18 cellular contexts compared by ENCODE assay signal in genomic region chr9:83669067-83669466, GRCh38. TPM values are rescaled to one million over a fixed set of nuclear protein-coding genes. Genes with fewer than 3 reads are reported as not detected.
A peak's percentile ranks its signal among the peaks of the same experiment; 100 is the strongest.
DNase-seq lines count a peak whose midpoint lies in the region; ATAC-seq, FAIRE-seq and TF ChIP-seq lines count a peak whose summit lies in the region.
"Had no signal": no experiment of that assay in that cellular context is flagged by ENCODE, and none has a peak within 500 bp of the region (broad histone marks: within the 10 kb centered on the region; RNA-seq: fewer than 3 reads in every experiment).

No MANE protein-coding gene starts in this region.

- H3K36me3 Mint-ChIP-seq in activated T-helper 1 cell treated with anti-CD3 and anti-CD28 coated beads, Interleukin-12 subunit alpha, Interleukin-12 subunit beta, Interleukin-2, Interleukin-4 antibody, amounts not matched to agents 30 ng/mL and 10 ng/mL and 1 ng/mL, durations not matched to agents 14 hours and 24 hours and 36 hours (ENCODE audit: low read depth): peaks cover 41% of the 10 kb centered on the region

- no peak for ATAC-seq in GM18858 (IDR thresholded peaks at IDR 0.05; ENCODE audit: unreplicated experiment)
- ATAC-seq: GM23338, HepG2 had no signal

- CTCF ChIA-PET in BJ (lab: Yijun Ruan, JAX): interaction anchor here (1.2 kb wide), 1 partner anchor 21 kb away, joined by 4 read pairs; no protein-coding TSS in a partner anchor

- intact Hi-C loops in activated T-helper 1 cell treated with anti-CD3 and anti-CD28 coated beads, Interleukin-12 subunit alpha, Interleukin-12 subunit beta, Interleukin-2, Interleukin-4 antibody, amounts not matched to agents 30 ng/mL and 10 ng/mL and 1 ng/mL, durations not matched to agents 14 hours and 24 hours and 36 hours (cut with micrococcal nuclease): no loop called here

- no peaks in the 10 kb centered on the region for H3K27me3 ChIP-seq in BJ (ENCODE audit: control insufficient read depth, insufficient read depth, low read length)
- H3K27me3 ChIP-seq in bronchial epithelial cell (ENCODE audit: control insufficient read depth, insufficient read depth, low read length): no peaks in the 10 kb centered on the region
- H3K27me3 ChIP-seq: BLaER1 had no signal

- peaks cover 7% of the 10 kb centered on the region; the same call in 1 of the 2 replicates for H3K36me3 ChIP-seq in BJ (ENCODE audit: control insufficient read depth, insufficient read depth, low read length)
- H3K36me3 ChIP-seq in bronchial epithelial cell (ENCODE audit: control insufficient read depth, insufficient read depth, low read length): peaks cover 8% of the 10 kb centered on the region

- H3K4me3 Mint-ChIP-seq in activated T-helper 1 cell treated with anti-CD3 and anti-CD28 coated beads, Interleukin-12 subunit alpha, Interleukin-12 subunit beta, Interleukin-2, Interleukin-4 antibody, amounts not matched to agents 30 ng/mL and 10 ng/mL and 1 ng/mL, durations not matched to agents 14 hours and 24 hours and 36 hours: no peak overlapping the region
- H3K4me3 Mint-ChIP-seq: CD8-positive, alpha-beta memory T cell; GM23338 had no signal

- 0 out of 2 replicates have a peak, but pooled peaks have one; percentile 13 for TF ChIP-seq CTCF in BJ (IDR thresholded peaks at IDR 0.05; ENCODE audit: insufficient read depth, low read depth, low read length)
- TF ChIP-seq CTCF in bronchial epithelial cell (IDR thresholded peaks at IDR 0.05; ENCODE audit: insufficient read depth, low read length, severe bottlenecking): no peak

- H3K27me3 Mint-ChIP-seq in activated T-helper 1 cell treated with anti-CD3 and anti-CD28 coated beads, Interleukin-12 subunit alpha, Interleukin-12 subunit beta, Interleukin-2, Interleukin-4 antibody, amounts not matched to agents 30 ng/mL and 10 ng/mL and 1 ng/mL, durations not matched to agents 14 hours and 24 hours and 36 hours (ENCODE audit: insufficient read depth): no peaks in the 10 kb centered on the region
- H3K27me3 Mint-ChIP-seq: CD8-positive, alpha-beta memory T cell had no signal

- H3K9me3 Mint-ChIP-seq in activated T-helper 1 cell treated with anti-CD3 and anti-CD28 coated beads, Interleukin-12 subunit alpha, Interleukin-12 subunit beta, Interleukin-2, Interleukin-4 antibody, amounts not matched to agents 30 ng/mL and 10 ng/mL and 1 ng/mL, durations not matched to agents 14 hours and 24 hours and 36 hours: no peaks in the 10 kb centered on the region
- H3K9me3 Mint-ChIP-seq: CD8-positive, alpha-beta memory T cell; GM23338 had no signal

- no peak overlapping the region for H3K4me3 ChIP-seq in BJ (ENCODE audit: low read depth, low read length)
- no peak overlapping the region for H3K4me3 ChIP-seq in bronchial epithelial cell (ENCODE audit: low read depth, low read length)
- H3K4me3 ChIP-seq: BLaER1, GM23338 had no signal

- H3K27ac Mint-ChIP-seq in activated T-helper 1 cell treated with anti-CD3 and anti-CD28 coated beads, Interleukin-12 subunit alpha, Interleukin-12 subunit beta, Interleukin-2, Interleukin-4 antibody, amounts not matched to agents 30 ng/mL and 10 ng/mL and 1 ng/mL, durations not matched to agents 14 hours and 24 hours and 36 hours: no peak overlapping the region
- H3K27ac Mint-ChIP-seq: GM23338 had no signal

- no peak for DNase-seq in BJ (ENCODE audit: low read depth)
- peak; percentile 12 for DNase-seq in NCI-H1048 (lab: John Stamatoyannopoulos, UW)
- peak; percentile 31 for DNase-seq in bronchial epithelial cell (ENCODE audit: low read depth)
- DNase-seq in iris pigment epithelial cell (ENCODE audit: low read depth): peak; percentile 63
- no peak for DNase-seq in NK-92 (lab: John Stamatoyannopoulos, UW; ENCODE audit: unreplicated experiment)
- DNase-seq in NCI-H128 (lab: John Stamatoyannopoulos, UW; ENCODE audit: unreplicated experiment): no peak
- DNase-seq in activated T-helper 1 cell treated with anti-CD3 and anti-CD28 coated beads, Interleukin-12 subunit alpha, Interleukin-12 subunit beta, Interleukin-2, Interleukin-4 antibody, amounts not matched to agents 30 ng/mL and 10 ng/mL and 1 ng/mL, durations not matched to agents 14 hours and 24 hours and 36 hours (ENCODE audit: low spot score): no peak
- DNase-seq: Caco-2; CD8-positive, alpha-beta memory T cell; DND-41; GF-D8; H7 had no signal

- POLR2A ChIA-PET in BJ (lab: Charles Lee): no interaction called here

- H3K4me1 Mint-ChIP-seq in activated T-helper 1 cell treated with anti-CD3 and anti-CD28 coated beads, Interleukin-12 subunit alpha, Interleukin-12 subunit beta, Interleukin-2, Interleukin-4 antibody, amounts not matched to agents 30 ng/mL and 10 ng/mL and 1 ng/mL, durations not matched to agents 14 hours and 24 hours and 36 hours (ENCODE audit: low read depth): peaks cover 16% of the 10 kb centered on the region
- H3K4me1 Mint-ChIP-seq: GM23338 had no signal

- FAIRE-seq in bronchial epithelial cell (lab: Jason Lieb, UNC): no peak
- FAIRE-seq: A204.1, HepG2, HTR-8/SVneo had no signal

RNA-seq across cellular contexts. Expression of gene UBQLN1, which starts 38.7 kb away (rescaled TPM):
- 135 and 154 TPM in 2 replicates for polyA plus RNA-seq in BJ (2011; rRNA removed)
- polyA minus RNA-seq in BJ (2011; rRNA and poly(A)+ RNA removed): 115 and 164 TPM in 2 replicates
- 96.4 and 124 TPM in 2 replicates for total RNA-seq in bronchial epithelial cell
- total RNA-seq in activated T-helper 1 cell treated with anti-CD3 and anti-CD28 coated beads, Interleukin-12 subunit alpha, Interleukin-12 subunit beta, Interleukin-2, Interleukin-4 antibody, amounts not matched to agents 30 ng/mL and 10 ng/mL and 1 ng/mL, durations not matched to agents 14 hours and 24 hours and 36 hours: 142 and 143 TPM in 2 replicates

RNA-seq across cellular contexts. Expression of gene IDNK, which starts 46.1 kb away (rescaled TPM):
- 2.7 and 3.5 TPM in 2 replicates for polyA plus RNA-seq in BJ (2011; rRNA removed)
- 0.85 and 1.6 TPM in 2 replicates for polyA minus RNA-seq in BJ (2011; rRNA and poly(A)+ RNA removed)
- total RNA-seq in bronchial epithelial cell: 3.7 and 6.0 TPM in 2 replicates
- total RNA-seq in activated T-helper 1 cell treated with anti-CD3 and anti-CD28 coated beads, Interleukin-12 subunit alpha, Interleukin-12 subunit beta, Interleukin-2, Interleukin-4 antibody, amounts not matched to agents 30 ng/mL and 10 ng/mL and 1 ng/mL, durations not matched to agents 14 hours and 24 hours and 36 hours: 4.5 and 6.3 TPM in 2 replicates

Comparison
In these comparisons a context has a peak if more than half of its experiments do, and no peak if none do; other contexts are left out.
1. DNase-seq: peak in NCI-H1048 (single experiment), bronchial epithelial cell (single experiment) and iris pigment epithelial cell (single experiment); none in BJ (single experiment), NK-92 (single experiment), NCI-H128 (single experiment) and activated T-helper 1 cell treated with anti-CD3 and anti-CD28 coated beads, Interleukin-12 subunit alpha, Interleukin-12 subunit beta, Interleukin-2, Interleukin-4 antibody, amounts not matched to agents 30 ng/mL and 10 ng/mL and 1 ng/mL, durations not matched to agents 14 hours and 24 hours and 36 hours (single experiment).